Comparison of ENCODE assay signal across 8 cellular contexts in genomic region chr6:163554663-163555062, GRCh38.
DNase-seq lines count a peak whose midpoint lies in the region; ATAC-seq and TF ChIP-seq lines count a peak whose summit lies in the region.

No MANE protein-coding gene starts in this region.

- DNase-seq in GF-D8 (lab: John Stamatoyannopoulos, UW) (peak; percentile 29), amniotic epithelial cell (ENCODE audit: low read depth) (peak; percentile 62), inferior parietal cortex (ENCODE audit: extremely low spot score) (peak; percentile 45), NK-92 (lab: John Stamatoyannopoulos, UW; ENCODE audit: unreplicated experiment) (no peak), RKO (ENCODE audit: low spot score) (no peak)
- peak; percentile 41 for DNase-seq in stimulated activated CD8-positive, alpha-beta memory T cell treated with anti-CD3 and anti-CD28 coated beads, Interleukin-12 subunit alpha, Interleukin-12 subunit beta, amount 100 ng/mL, for 1 hour (ENCODE audit: low read depth)

- peak; percentile 62 for ATAC-seq in HG03175 (IDR thresholded peaks at IDR 0.05; ENCODE audit: unreplicated experiment)
- ATAC-seq in SK-N-SH treated with all-trans-retinoic acid at 6 μM for 48 hours, result peak; percentile 92

TF ChIP-seq in SK-N-SH treated with all-trans-retinoic acid at 6 μM for 48 hours, 23 proteins besides CTCF, POLR2A, EP300 and RAD21:
- no peak for TF ChIP-seq ESRRG (CRISPR knock-in tag; IDR thresholded peaks at IDR 0.05)
- no peak for TF ChIP-seq TOX (CRISPR knock-in tag; IDR thresholded peaks at IDR 0.05; ENCODE audit: borderline replicate concordance)
- TF ChIP-seq CREB5 (CRISPR knock-in tag; IDR thresholded peaks at IDR 0.05; ENCODE audit: low read depth), result no peak
- TF ChIP-seq OSR1 (CRISPR knock-in tag; IDR thresholded peaks at IDR 0.05), result no peak
- no peak for TF ChIP-seq ZFP30 (CRISPR knock-in tag; IDR thresholded peaks at IDR 0.05)
- no peak for TF ChIP-seq TCF4 (CRISPR knock-in tag; IDR thresholded peaks at IDR 0.05; ENCODE audit: borderline replicate concordance)
- no peak for TF ChIP-seq ARNTL (CRISPR knock-in tag; IDR thresholded peaks at IDR 0.05; ENCODE audit: borderline replicate concordance, low read depth)
- TF ChIP-seq POU6F1 (CRISPR knock-in tag; IDR thresholded peaks at IDR 0.05; ENCODE audit: borderline replicate concordance, low read depth), result no peak
- no peak for TF ChIP-seq RARB (CRISPR knock-in tag; IDR thresholded peaks at IDR 0.05)
- TF ChIP-seq SNAI2 (CRISPR knock-in tag; IDR thresholded peaks at IDR 0.05), result no peak
- TF ChIP-seq TSHZ2 (CRISPR knock-in tag; IDR thresholded peaks at IDR 0.05), result no peak
- TF ChIP-seq CSRNP3 (CRISPR knock-in tag; IDR thresholded peaks at IDR 0.05), result no peak
- no peak for TF ChIP-seq GLIS3 (CRISPR knock-in tag; IDR thresholded peaks at IDR 0.05)
- no peak for TF ChIP-seq ZC3H10 (CRISPR knock-in tag; IDR thresholded peaks at IDR 0.05)
- no peak for TF ChIP-seq CSDC2 (CRISPR knock-in tag; IDR thresholded peaks at IDR 0.05)

Comparison
In these comparisons a context has a peak if more than half of its experiments do, and no peak if none do; other contexts are left out.
1. DNase-seq: peak in GF-D8 (single experiment), amniotic epithelial cell (single experiment), inferior parietal cortex (single experiment) and stimulated activated CD8-positive, alpha-beta memory T cell treated with anti-CD3 and anti-CD28 coated beads, Interleukin-12 subunit alpha, Interleukin-12 subunit beta, amount 100 ng/mL, for 1 hour (single experiment); none in NK-92 (single experiment) and RKO (single experiment).